Comparison of ENCODE assay signal across 3 cellular contexts in the genomic region with DNA sequence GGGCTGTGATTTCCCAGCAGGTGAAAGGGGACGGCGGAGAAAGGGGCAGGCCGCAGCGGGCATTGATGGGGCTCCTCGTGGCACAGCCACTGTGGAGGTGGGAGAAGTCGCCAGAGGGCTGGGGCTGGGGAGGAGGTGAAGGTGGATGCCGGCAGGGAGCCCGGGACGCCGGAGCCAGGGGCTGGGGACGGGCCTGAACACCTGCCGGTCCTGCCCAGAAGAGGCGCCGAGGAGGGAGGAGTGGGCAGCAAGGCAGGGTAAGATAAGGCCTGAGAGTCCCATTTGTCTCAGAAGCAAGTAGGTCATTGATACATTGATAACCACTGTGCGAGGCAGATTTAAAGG.
TF ChIP-seq lines count a peak whose summit lies in the region.

No MANE protein-coding gene starts in this region.

TF ChIP-seq in liver, 16 proteins besides CTCF, POLR2A, EP300 and RAD21:
- TF ChIP-seq, protein P1, sequence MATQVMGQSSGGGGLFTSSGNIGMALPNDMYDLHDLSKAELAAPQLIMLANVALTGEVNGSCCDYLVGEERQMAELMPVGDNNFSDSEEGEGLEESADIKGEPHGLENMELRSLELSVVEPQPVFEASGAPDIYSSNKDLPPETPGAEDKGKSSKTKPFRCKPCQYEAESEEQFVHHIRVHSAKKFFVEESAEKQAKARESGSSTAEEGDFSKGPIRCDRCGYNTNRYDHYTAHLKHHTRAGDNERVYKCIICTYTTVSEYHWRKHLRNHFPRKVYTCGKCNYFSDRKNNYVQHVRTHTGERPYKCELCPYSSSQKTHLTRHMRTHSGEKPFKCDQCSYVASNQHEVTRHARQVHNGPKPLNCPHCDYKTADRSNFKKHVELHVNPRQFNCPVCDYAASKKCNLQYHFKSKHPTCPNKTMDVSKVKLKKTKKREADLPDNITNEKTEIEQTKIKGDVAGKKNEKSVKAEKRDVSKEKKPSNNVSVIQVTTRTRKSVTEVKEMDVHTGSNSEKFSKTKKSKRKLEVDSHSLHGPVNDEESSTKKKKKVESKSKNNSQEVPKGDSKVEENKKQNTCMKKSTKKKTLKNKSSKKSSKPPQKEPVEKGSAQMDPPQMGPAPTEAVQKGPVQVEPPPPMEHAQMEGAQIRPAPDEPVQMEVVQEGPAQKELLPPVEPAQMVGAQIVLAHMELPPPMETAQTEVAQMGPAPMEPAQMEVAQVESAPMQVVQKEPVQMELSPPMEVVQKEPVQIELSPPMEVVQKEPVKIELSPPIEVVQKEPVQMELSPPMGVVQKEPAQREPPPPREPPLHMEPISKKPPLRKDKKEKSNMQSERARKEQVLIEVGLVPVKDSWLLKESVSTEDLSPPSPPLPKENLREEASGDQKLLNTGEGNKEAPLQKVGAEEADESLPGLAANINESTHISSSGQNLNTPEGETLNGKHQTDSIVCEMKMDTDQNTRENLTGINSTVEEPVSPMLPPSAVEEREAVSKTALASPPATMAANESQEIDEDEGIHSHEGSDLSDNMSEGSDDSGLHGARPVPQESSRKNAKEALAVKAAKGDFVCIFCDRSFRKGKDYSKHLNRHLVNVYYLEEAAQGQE (IDR thresholded peaks at IDR 0.05) = no peak
- TF ChIP-seq EGR1 (IDR thresholded peaks at IDR 0.05; ENCODE audit: low read depth in 2 of 2) (no peak), RXRA (IDR thresholded peaks at IDR 0.05) (no peak), FOXA2 (IDR thresholded peaks at IDR 0.05) (no peak), SP1 (IDR thresholded peaks at IDR 0.05) (no peak)
- TF ChIP-seq, protein P2, sequence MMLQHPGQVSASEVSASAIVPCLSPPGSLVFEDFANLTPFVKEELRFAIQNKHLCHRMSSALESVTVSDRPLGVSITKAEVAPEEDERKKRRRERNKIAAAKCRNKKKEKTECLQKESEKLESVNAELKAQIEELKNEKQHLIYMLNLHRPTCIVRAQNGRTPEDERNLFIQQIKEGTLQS (IDR thresholded peaks at IDR 0.05) = no peak

TF ChIP-seq in HepG2, 621 proteins besides CTCF, POLR2A, EP300 and RAD21 (continued from another document):
- TF ChIP-seq, protein P3, sequence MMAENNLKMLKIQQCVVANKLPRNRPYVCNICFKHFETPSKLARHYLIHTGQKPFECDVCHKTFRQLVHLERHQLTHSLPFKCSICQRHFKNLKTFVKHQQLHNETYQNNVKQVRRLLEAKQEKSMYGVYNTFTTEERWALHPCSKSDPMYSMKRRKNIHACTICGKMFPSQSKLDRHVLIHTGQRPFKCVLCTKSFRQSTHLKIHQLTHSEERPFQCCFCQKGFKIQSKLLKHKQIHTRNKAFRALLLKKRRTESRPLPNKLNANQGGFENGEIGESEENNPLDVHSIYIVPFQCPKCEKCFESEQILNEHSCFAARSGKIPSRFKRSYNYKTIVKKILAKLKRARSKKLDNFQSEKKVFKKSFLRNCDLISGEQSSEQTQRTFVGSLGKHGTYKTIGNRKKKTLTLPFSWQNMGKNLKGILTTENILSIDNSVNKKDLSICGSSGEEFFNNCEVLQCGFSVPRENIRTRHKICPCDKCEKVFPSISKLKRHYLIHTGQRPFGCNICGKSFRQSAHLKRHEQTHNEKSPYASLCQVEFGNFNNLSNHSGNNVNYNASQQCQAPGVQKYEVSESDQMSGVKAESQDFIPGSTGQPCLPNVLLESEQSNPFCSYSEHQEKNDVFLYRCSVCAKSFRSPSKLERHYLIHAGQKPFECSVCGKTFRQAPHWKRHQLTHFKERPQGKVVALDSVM (CRISPR knock-in tag; IDR thresholded peaks at IDR 0.05) = no peak
- TF ChIP-seq BORCS8-MEF2B (CRISPR knock-in tag; IDR thresholded peaks at IDR 0.05) = no peak
- TF ChIP-seq ZNF350 (CRISPR knock-in tag; IDR thresholded peaks at IDR 0.05; ENCODE audit: borderline replicate concordance, low read depth) = no peak
- no peak for TF ChIP-seq ARID2 (CRISPR knock-in tag; IDR thresholded peaks at IDR 0.05; ENCODE audit: borderline replicate concordance)
- no peak for TF ChIP-seq SMARCE1 (IDR thresholded peaks at IDR 0.05; ENCODE audit: borderline replicate concordance)
- TF ChIP-seq GABPA (IDR thresholded peaks at IDR 0.05; ENCODE audit: low read depth, low read length) = no peak
- no peak for TF ChIP-seq GABPA (CRISPR knock-in tag; IDR thresholded peaks at IDR 0.05; ENCODE audit: low read depth)
- no peak for TF ChIP-seq SOX6 (IDR thresholded peaks at IDR 0.05)
- no peak for TF ChIP-seq SOX6 (CRISPR knock-in tag; IDR thresholded peaks at IDR 0.05)
- TF ChIP-seq HDAC1 (CRISPR knock-in tag; IDR thresholded peaks at IDR 0.05) = no peak
- TF ChIP-seq ZEB1 (IDR thresholded peaks at IDR 0.05; ENCODE audit: insufficient replicate concordance, low read depth) = no peak
- TF ChIP-seq FIP1L1 (IDR thresholded peaks at IDR 0.05; ENCODE audit: borderline replicate concordance, insufficient read depth, low read depth, low read length) = no peak
- TF ChIP-seq SMARCC2 (IDR thresholded peaks at IDR 0.05) = no peak
- TF ChIP-seq, protein P4, sequence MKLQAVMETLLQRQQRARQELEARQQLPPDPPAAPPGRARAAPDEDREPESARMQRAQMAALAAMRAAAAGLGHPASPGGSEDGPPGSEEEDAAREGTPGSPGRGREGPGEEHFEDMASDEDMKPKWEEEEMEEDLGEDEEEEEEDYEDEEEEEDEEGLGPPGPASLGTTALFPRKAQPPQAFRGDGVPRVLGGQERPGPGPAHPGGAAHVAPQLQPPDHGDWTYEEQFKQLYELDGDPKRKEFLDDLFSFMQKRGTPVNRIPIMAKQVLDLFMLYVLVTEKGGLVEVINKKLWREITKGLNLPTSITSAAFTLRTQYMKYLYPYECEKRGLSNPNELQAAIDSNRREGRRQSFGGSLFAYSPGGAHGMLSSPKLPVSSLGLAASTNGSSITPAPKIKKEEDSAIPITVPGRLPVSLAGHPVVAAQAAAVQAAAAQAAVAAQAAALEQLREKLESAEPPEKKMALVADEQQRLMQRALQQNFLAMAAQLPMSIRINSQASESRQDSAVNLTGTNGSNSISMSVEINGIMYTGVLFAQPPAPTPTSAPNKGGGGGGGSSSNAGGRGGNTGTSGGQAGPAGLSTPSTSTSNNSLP (IDR thresholded peaks at IDR 0.05; ENCODE audit: low read depth, low read length) = no peak

TF ChIP-seq in neural cell, 6 proteins besides CTCF, POLR2A, EP300 and RAD21 (continued from another document):
- TF ChIP-seq, protein P1 (IDR thresholded peaks at IDR 0.05; ENCODE audit: borderline replicate concordance) = no peak
- TF ChIP-seq MXI1 (conservative IDR thresholded peaks at IDR 0.05; ENCODE audit: poor library complexity, severe bottlenecking) = no peak
TF ChIP-seq in neural cell: peak in this region for 0.
